Comparison of ENCODE assay signal across 2 cellular contexts in the genomic region with DNA sequence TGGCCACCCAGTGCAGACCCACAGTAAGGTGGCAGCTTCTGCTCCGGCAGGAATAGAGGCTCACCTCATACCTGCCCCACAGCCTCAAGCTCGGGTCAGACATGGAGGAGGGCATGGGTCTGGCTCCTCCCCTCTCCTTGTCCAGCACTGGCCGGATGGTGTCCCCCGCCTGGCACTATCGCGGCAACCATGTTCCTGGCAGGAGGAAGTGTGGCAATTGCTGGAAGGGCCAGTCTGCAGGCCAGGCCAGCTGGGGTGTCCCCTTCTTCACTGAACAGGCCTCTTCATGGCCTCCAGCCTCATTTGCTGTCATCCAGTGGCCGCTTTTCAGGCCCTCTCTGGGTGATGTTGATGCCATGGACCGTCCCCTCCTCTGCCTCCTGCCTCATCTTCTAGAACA.
TF ChIP-seq lines count a peak whose summit lies in the region.

No MANE protein-coding gene starts in this region.

TF ChIP-seq in HepG2, 621 proteins besides CTCF, POLR2A, EP300 and RAD21 (continued from another document):
- TF ChIP-seq, protein P1, sequence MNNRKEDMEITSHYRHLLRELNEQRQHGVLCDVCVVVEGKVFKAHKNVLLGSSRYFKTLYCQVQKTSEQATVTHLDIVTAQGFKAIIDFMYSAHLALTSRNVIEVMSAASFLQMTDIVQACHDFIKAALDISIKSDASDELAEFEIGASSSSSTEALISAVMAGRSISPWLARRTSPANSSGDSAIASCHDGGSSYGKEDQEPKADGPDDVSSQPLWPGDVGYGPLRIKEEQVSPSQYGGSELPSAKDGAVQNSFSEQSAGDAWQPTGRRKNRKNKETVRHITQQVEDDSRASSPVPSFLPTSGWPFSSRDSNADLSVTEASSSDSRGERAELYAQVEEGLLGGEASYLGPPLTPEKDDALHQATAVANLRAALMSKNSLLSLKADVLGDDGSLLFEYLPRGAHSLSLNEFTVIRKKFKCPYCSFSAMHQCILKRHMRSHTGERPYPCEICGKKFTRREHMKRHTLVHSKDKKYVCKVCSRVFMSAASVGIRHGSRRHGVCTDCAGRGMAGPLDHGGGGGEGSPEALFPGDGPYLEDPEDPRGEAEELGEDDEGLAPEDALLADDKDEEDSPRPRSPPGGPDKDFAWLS (CRISPR knock-in tag; IDR thresholded peaks at IDR 0.05; ENCODE audit: borderline replicate concordance), result no peak
- TF ChIP-seq ZSCAN5A (CRISPR knock-in tag; IDR thresholded peaks at IDR 0.05; ENCODE audit: borderline replicate concordance) (no peak), NFE2 (CRISPR knock-in tag; IDR thresholded peaks at IDR 0.05) (no peak), ZNF160 (CRISPR knock-in tag; IDR thresholded peaks at IDR 0.05) (no peak), NFKB2 (CRISPR knock-in tag; IDR thresholded peaks at IDR 0.05; ENCODE audit: borderline replicate concordance) (0 out of 2 replicates have a peak, but pooled peaks have one; percentile 27), TOE1 (CRISPR knock-in tag; IDR thresholded peaks at IDR 0.05) (no peak), HNRNPL (IDR thresholded peaks at IDR 0.05; ENCODE audit: low read depth, low read length) (0 out of 2 replicates have a peak, but pooled peaks have one; percentile 44), ZNF841 (CRISPR knock-in tag; IDR thresholded peaks at IDR 0.05; ENCODE audit: borderline replicate concordance) (no peak), ZNF530 (CRISPR knock-in tag; IDR thresholded peaks at IDR 0.05; ENCODE audit: low read depth) (no peak)
- TF ChIP-seq, protein P2, sequence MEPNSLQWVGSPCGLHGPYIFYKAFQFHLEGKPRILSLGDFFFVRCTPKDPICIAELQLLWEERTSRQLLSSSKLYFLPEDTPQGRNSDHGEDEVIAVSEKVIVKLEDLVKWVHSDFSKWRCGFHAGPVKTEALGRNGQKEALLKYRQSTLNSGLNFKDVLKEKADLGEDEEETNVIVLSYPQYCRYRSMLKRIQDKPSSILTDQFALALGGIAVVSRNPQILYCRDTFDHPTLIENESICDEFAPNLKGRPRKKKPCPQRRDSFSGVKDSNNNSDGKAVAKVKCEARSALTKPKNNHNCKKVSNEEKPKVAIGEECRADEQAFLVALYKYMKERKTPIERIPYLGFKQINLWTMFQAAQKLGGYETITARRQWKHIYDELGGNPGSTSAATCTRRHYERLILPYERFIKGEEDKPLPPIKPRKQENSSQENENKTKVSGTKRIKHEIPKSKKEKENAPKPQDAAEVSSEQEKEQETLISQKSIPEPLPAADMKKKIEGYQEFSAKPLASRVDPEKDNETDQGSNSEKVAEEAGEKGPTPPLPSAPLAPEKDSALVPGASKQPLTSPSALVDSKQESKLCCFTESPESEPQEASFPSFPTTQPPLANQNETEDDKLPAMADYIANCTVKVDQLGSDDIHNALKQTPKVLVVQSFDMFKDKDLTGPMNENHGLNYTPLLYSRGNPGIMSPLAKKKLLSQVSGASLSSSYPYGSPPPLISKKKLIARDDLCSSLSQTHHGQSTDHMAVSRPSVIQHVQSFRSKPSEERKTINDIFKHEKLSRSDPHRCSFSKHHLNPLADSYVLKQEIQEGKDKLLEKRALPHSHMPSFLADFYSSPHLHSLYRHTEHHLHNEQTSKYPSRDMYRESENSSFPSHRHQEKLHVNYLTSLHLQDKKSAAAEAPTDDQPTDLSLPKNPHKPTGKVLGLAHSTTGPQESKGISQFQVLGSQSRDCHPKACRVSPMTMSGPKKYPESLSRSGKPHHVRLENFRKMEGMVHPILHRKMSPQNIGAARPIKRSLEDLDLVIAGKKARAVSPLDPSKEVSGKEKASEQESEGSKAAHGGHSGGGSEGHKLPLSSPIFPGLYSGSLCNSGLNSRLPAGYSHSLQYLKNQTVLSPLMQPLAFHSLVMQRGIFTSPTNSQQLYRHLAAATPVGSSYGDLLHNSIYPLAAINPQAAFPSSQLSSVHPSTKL (CRISPR knock-in tag; IDR thresholded peaks at IDR 0.05), result no peak

TF ChIP-seq in GM12891, 5 proteins besides CTCF, POLR2A, EP300 and RAD21 (continued from another document):
- no peak for TF ChIP-seq TAF1 (IDR thresholded peaks at IDR 0.05; ENCODE audit: low read depth, low read length)
- no peak for TF ChIP-seq PAX5 (IDR thresholded peaks at IDR 0.05; ENCODE audit: insufficient read depth, low read length, severe bottlenecking)
